Comparison of ENCODE assay signal across 20 cellular contexts in the genomic region with DNA sequence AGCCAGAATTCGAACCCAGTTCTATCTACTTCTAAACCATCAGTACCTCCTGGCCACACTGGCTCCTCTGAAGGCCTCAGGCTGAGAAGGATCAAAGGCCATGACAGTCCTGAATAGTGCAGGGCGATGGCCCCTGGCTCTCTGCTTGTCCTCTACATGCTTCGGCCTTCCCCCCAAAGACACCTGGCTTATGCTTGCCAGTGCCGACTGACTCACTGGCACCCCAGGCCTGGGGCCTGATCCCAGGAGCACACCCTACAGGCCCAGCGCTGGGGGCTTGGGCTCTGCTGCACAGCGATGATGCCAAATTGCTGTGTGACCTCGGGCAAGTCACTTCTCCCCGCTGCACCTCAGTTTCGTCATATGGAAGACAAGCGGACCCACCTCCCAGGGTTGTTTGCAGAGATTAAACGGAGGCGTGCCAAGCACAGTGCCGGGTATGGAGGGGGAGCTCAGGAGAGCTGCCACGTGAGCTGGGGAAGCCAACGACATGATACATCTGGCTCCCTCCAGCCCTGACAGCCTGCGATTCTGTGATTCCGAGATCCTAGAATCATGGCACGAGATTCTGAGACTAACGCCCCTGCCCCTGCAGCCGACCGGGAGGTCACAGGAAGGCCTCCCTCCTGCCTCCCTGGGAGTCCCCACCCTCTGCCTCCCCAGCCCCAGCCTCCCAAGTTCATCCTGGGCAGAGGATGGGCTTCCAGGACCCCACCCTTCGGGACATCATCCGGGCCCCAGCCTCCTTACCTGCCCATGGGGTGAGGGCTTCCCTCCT. TPM values are rescaled to one million over a fixed set of nuclear protein-coding genes. Genes with fewer than 3 reads are reported as not detected.
DNase-seq lines count a peak whose midpoint lies in the region; ATAC-seq lines count a peak whose summit lies in the region.
"Had no signal": no experiment of that assay in that cellular context is flagged by ENCODE, and none has a peak within 500 bp of the region (broad histone marks: within the 10 kb centered on the region; RNA-seq: fewer than 3 reads in every experiment).

No MANE protein-coding gene starts in this region.

- peaks cover 4% of the 10 kb centered on the region for H3K36me3 Mint-ChIP-seq in activated CD4-positive, alpha-beta memory T cell treated with anti-CD3 and anti-CD28 coated beads for 36 hours
- H3K36me3 Mint-ChIP-seq in activated CD4-positive, alpha-beta memory T cell treated with anti-CD3 and anti-CD28 coated beads, Interleukin-2, amount 10 ng/mL, durations not matched to agents 7 days and 5 days (ENCODE audit: low read depth), result no peaks in the 10 kb centered on the region

- H3K4me3 Mint-ChIP-seq in activated CD4-positive, alpha-beta memory T cell treated with anti-CD3 and anti-CD28 coated beads for 36 hours, result no peak overlapping the region
- no peak overlapping the region for H3K4me3 Mint-ChIP-seq in activated CD4-positive, alpha-beta memory T cell treated with anti-CD3 and anti-CD28 coated beads, Interleukin-2, amount 10 ng/mL, durations not matched to agents 7 days and 5 days
- H3K4me3 Mint-ChIP-seq: activated T-cell treated with anti-CD3 and anti-CD28 coated beads, Interleukin-2, amount 50 U/mL, for 4 hours had no signal

- H3K4me1 Mint-ChIP-seq in activated CD4-positive, alpha-beta memory T cell treated with anti-CD3 and anti-CD28 coated beads for 36 hours (ENCODE audit: low read depth), result peaks cover 20% of the 10 kb centered on the region
- H3K4me1 Mint-ChIP-seq in activated CD4-positive, alpha-beta memory T cell treated with anti-CD3 and anti-CD28 coated beads, Interleukin-2, amount 10 ng/mL, durations not matched to agents 7 days and 5 days, result peaks cover 2% of the 10 kb centered on the region

- no peak for DNase-seq in activated CD4-positive, alpha-beta memory T cell treated with anti-CD3 and anti-CD28 coated beads for 36 hours
- DNase-seq in activated CD4-positive, alpha-beta memory T cell treated with anti-CD3 and anti-CD28 coated beads, Interleukin-2, amount 10 ng/mL, durations not matched to agents 7 days and 5 days, result no peak
- peak; percentile 49 for DNase-seq in RPMI8226
- peak; percentile 52 for DNase-seq in left kidney (ENCODE audit: low read depth, low spot score)
- peak; percentile 49 for DNase-seq in sciatic nerve (ENCODE audit: low spot score)
- DNase-seq in NOMO-1 treated with DMSO at 0.1 percent for 48 hours (lab: John Stamatoyannopoulos, UW; ENCODE audit: unreplicated experiment), result no peak
- no peak for DNase-seq in OCI-M1 (lab: John Stamatoyannopoulos, UW)
- DNase-seq: activated CD4-positive, alpha-beta T cell treated with anti-CD3 and anti-CD28 coated beads, Interleukin-2, amount 50 U/mL, for 4 hours; activated T-cell treated with anti-CD3 and anti-CD28 coated beads, Interleukin-2, amount 50 U/mL, for 4 hours; BE2C; H7; left lung; NCI-H1105 treated with DMSO at 0.1 percent for 48 hours; SIG-M5; stimulated activated naive CD8-positive, alpha-beta T cell treated with anti-CD3 and anti-CD28 coated beads, Interleukin-15, amount 100 ng/mL, for 72 hours had no signal

- no peaks in the 10 kb centered on the region for H3K9me3 Mint-ChIP-seq in activated CD4-positive, alpha-beta memory T cell treated with anti-CD3 and anti-CD28 coated beads for 36 hours
- H3K9me3 Mint-ChIP-seq in activated CD4-positive, alpha-beta memory T cell treated with anti-CD3 and anti-CD28 coated beads, Interleukin-2, amount 10 ng/mL, durations not matched to agents 7 days and 5 days, result no peaks in the 10 kb centered on the region
- H3K9me3 Mint-ChIP-seq: activated T-cell treated with anti-CD3 and anti-CD28 coated beads, Interleukin-2, amount 50 U/mL, for 4 hours; stimulated activated naive CD8-positive, alpha-beta T cell treated with anti-CD3 and anti-CD28 coated beads, Interleukin-15, amount 100 ng/mL, for 72 hours had no signal

- CTCF ChIA-PET in activated CD4-positive, alpha-beta memory T cell treated with anti-CD3 and anti-CD28 coated beads for 36 hours (lab: Charles Lee), result interaction anchor here (1.8 kb wide), 1 partner anchor 11 kb away, joined by 12 read pairs; no protein-coding TSS in a partner anchor
- CTCF ChIA-PET in activated CD4-positive, alpha-beta memory T cell treated with anti-CD3 and anti-CD28 coated beads, Interleukin-2, amount 10 ng/mL, durations not matched to agents 7 days and 5 days (lab: Charles Lee), result interaction anchor here (0.5 to 1.7 kb wide), 4 partner anchors 11 to 91 kb away, joined by 3 to 5 read pairs (median 4); no protein-coding TSS in a partner anchor

- ATAC-seq in sciatic nerve, result no peak
- ATAC-seq in GM21786 (IDR thresholded peaks at IDR 0.05; ENCODE audit: unreplicated experiment), result no peak
- ATAC-seq: esophagus mucosa; gastroesophageal sphincter; stimulated activated naive CD8-positive, alpha-beta T cell treated with anti-CD3 and anti-CD28 coated beads, Interleukin-15, amount 100 ng/mL, for 72 hours had no signal

- intact Hi-C loops in activated CD4-positive, alpha-beta memory T cell treated with anti-CD3 and anti-CD28 coated beads for 36 hours (cut with micrococcal nuclease), result no loop called here
- intact Hi-C loops in sciatic nerve (cut with DNase I), result no loop called here

- peak overlapping the region; percentile 10 for H3K27ac Mint-ChIP-seq in activated CD4-positive, alpha-beta memory T cell treated with anti-CD3 and anti-CD28 coated beads for 36 hours
- H3K27ac Mint-ChIP-seq in activated CD4-positive, alpha-beta memory T cell treated with anti-CD3 and anti-CD28 coated beads, Interleukin-2, amount 10 ng/mL, durations not matched to agents 7 days and 5 days, result no peak overlapping the region

- POLR2A ChIA-PET in activated CD4-positive, alpha-beta memory T cell treated with anti-CD3 and anti-CD28 coated beads for 36 hours (lab: Charles Lee), result no interaction called here
- POLR2A ChIA-PET in activated CD4-positive, alpha-beta memory T cell treated with anti-CD3 and anti-CD28 coated beads, Interleukin-2, amount 10 ng/mL, durations not matched to agents 7 days and 5 days (lab: Charles Lee), result interaction anchor here (0.7 to 2.4 kb wide), 3 partner anchors 13 to 27 kb away, joined by 3 to 13 read pairs (median 3); no protein-coding TSS in a partner anchor

- no peaks in the 10 kb centered on the region for H3K27me3 Mint-ChIP-seq in activated CD4-positive, alpha-beta memory T cell treated with anti-CD3 and anti-CD28 coated beads for 36 hours
- H3K27me3 Mint-ChIP-seq in activated CD4-positive, alpha-beta memory T cell treated with anti-CD3 and anti-CD28 coated beads, Interleukin-2, amount 10 ng/mL, durations not matched to agents 7 days and 5 days, result no peaks in the 10 kb centered on the region
- H3K27me3 Mint-ChIP-seq: stimulated activated naive CD8-positive, alpha-beta T cell treated with anti-CD3 and anti-CD28 coated beads, Interleukin-15, amount 100 ng/mL, for 72 hours had no signal

RNA-seq across cellular contexts. Expression of a gene that starts 1.0 kb away (rescaled TPM):
- 1 to 10 TPM; 8.5 to 9.3 TPM for total RNA-seq in activated CD4-positive, alpha-beta memory T cell treated with anti-CD3 and anti-CD28 coated beads for 36 hours
- total RNA-seq in activated CD4-positive, alpha-beta memory T cell treated with anti-CD3 and anti-CD28 coated beads, Interleukin-2, amount 10 ng/mL, durations not matched to agents 7 days and 5 days, result 1 to 10 TPM; 3.4 to 3.9 TPM
- not detected for total RNA-seq in sciatic nerve
- total RNA-seq: A172, esophagus mucosa, gastroesophageal sphincter, ureter had no signal

RNA-seq across cellular contexts. Expression of a gene that starts 23.2 kb away (rescaled TPM):
- total RNA-seq in activated CD4-positive, alpha-beta memory T cell treated with anti-CD3 and anti-CD28 coated beads for 36 hours, result 10 to 100 TPM; 11.1 to 13.0 TPM
- total RNA-seq in activated CD4-positive, alpha-beta memory T cell treated with anti-CD3 and anti-CD28 coated beads, Interleukin-2, amount 10 ng/mL, durations not matched to agents 7 days and 5 days, result 10 to 100 TPM; 10.2 to 10.3 TPM
- total RNA-seq in sciatic nerve, result 7.8 TPM

RNA-seq across cellular contexts. Expression of a gene that starts 32.8 kb away (rescaled TPM):
- 100 to 1,000 TPM; 714 to 727 TPM for total RNA-seq in activated CD4-positive, alpha-beta memory T cell treated with anti-CD3 and anti-CD28 coated beads for 36 hours
- 1,000 to 10,000 TPM in 1 of 2 experiments, 100 to 1,000 TPM in 1; 984 to 1,005 TPM for total RNA-seq in activated CD4-positive, alpha-beta memory T cell treated with anti-CD3 and anti-CD28 coated beads, Interleukin-2, amount 10 ng/mL, durations not matched to agents 7 days and 5 days
- 18.9 TPM for total RNA-seq in sciatic nerve

Comparison
In these comparisons a context has a peak if more than half of its experiments do, and no peak if none do; other contexts are left out.
1. DNase-seq: peak in RPMI8226 (single experiment), left kidney (single experiment) and sciatic nerve (single experiment); none in activated CD4-positive, alpha-beta memory T cell treated with anti-CD3 and anti-CD28 coated beads for 36 hours (single experiment), activated CD4-positive, alpha-beta memory T cell treated with anti-CD3 and anti-CD28 coated beads, Interleukin-2, amount 10 ng/mL, durations not matched to agents 7 days and 5 days (single experiment), NOMO-1 treated with DMSO at 0.1 percent for 48 hours (single experiment) and OCI-M1 (single experiment).
2. RNA of a gene that starts 32.8 kb away (total RNA-seq): 984 to 1,005 TPM in activated CD4-positive, alpha-beta memory T cell treated with anti-CD3 and anti-CD28 coated beads, Interleukin-2, amount 10 ng/mL, durations not matched to agents 7 days and 5 days and 714 to 727 TPM in activated CD4-positive, alpha-beta memory T cell treated with anti-CD3 and anti-CD28 coated beads for 36 hours; 18.9 TPM in sciatic nerve (single experiment); every median in the first group is over 10 times any median in the second.